Comparison of ENCODE assay signal across 9 cellular contexts in genomic region chr5:143473481-143473880, GRCh38.
"Had no signal": no experiment of that assay in that cellular context is flagged by ENCODE, and none has a peak within 500 bp of the region (broad histone marks: within the 10 kb centered on the region; RNA-seq: fewer than 3 reads in every experiment).

No MANE protein-coding gene starts in this region.

- H3K4me3 ChIP-seq: GM23248, HAP-1 had no signal

- DNase-seq: GM23248, GOT3, H7, HFFc6, KBM-7 had no signal

- H3K36me3 Mint-ChIP-seq: IgD-negative memory B cell had no signal

- H3K9me3 ChIP-seq: HAP-1 had no signal

- H3K4me3 Mint-ChIP-seq: HFFc6, IgD-negative memory B cell had no signal

- H3K9ac ChIP-seq: GM23248 had no signal

- H3K9me3 Mint-ChIP-seq: HFFc6, IgD-negative memory B cell had no signal

- H3K4me1 ChIP-seq: HAP-1 had no signal

- H3K27ac Mint-ChIP-seq: HFFc6, IgD-negative memory B cell had no signal

- FAIRE-seq: HTR-8/SVneo had no signal

- H3K27ac ChIP-seq: GM23248 had no signal

- H3K36me3 ChIP-seq: HAP-1 had no signal

- H3K27me3 Mint-ChIP-seq: IgD-negative memory B cell had no signal

- ATAC-seq: HCT116 had no signal

- H3K4me1 Mint-ChIP-seq: IgD-negative memory B cell had no signal
